Comparison of ENCODE assay signal across 12 cellular contexts in the genomic region with DNA sequence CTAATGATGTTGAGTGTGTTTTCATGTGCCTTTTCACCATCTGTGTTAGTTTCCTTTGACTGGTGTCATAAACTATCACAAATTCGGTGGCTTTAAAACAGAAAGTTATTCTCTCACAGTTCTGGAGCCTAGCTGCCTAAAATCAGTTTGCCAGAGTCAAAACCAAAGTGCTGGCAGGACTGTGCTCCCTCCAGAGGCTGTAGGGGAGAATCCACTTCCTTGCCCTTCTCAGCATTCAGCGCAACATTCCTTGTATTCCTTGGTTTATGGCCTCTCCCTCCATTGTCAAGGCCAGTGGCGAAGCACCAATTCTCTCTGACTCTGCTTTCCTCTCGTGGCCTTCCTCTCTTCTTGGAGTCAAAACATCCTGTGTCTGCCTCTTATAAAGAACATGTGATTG.
DNase-seq lines count a peak whose midpoint lies in the region; ATAC-seq and TF ChIP-seq lines count a peak whose summit lies in the region.
"Had no signal": no experiment of that assay in that cellular context is flagged by ENCODE, and none has a peak within 500 bp of the region (broad histone marks: within the 10 kb centered on the region; RNA-seq: fewer than 3 reads in every experiment).

No MANE protein-coding gene starts in this region.

- ATAC-seq in heart right ventricle (peak in 1 of 8 donors; percentile 53), HG02970 (IDR thresholded peaks at IDR 0.05; ENCODE audit: low FRiP score, unreplicated experiment) (no peak), GM21390 (IDR thresholded peaks at IDR 0.05; ENCODE audit: unreplicated experiment) (no peak)
- ATAC-seq: K562 had no signal

- H3K36me3 ChIP-seq in heart right ventricle, result no peaks in the 10 kb centered on the region
- H3K36me3 ChIP-seq: tibial artery had no signal

- DNase-seq in H4 (ENCODE audit: low spot score) (peak; percentile 53), heart right ventricle (no peak), retinal pigment epithelial cell (ENCODE audit: low read depth) (no peak), DMS114 treated with DMSO at 0.1 percent for 48 hours (lab: John Stamatoyannopoulos, UW; ENCODE audit: unreplicated experiment) (no peak), NCI-H510A (lab: John Stamatoyannopoulos, UW) (no peak)
- DNase-seq: activated gamma-delta T cell, naive B cell, tibial artery had no signal

- H3K27ac ChIP-seq in VCaP (no peak overlapping the region), heart right ventricle (no peak overlapping the region)
- H3K27ac ChIP-seq: tibial artery had no signal

- H3K9me3 ChIP-seq in heart right ventricle, result peaks cover 0 to 14% (median 0%) of the 10 kb centered on the region in 11 donors
- H3K9me3 ChIP-seq: tibial artery had no signal

- peaks cover 0 to 10% (median 0%) of the 10 kb centered on the region in 9 donors for H3K4me1 ChIP-seq in heart right ventricle

- WGBS in heart right ventricle, 2 donors, result 49 to 68% methylated on average over 4 of the region's 4 CpGs

- no peaks in the 10 kb centered on the region for H3K27me3 ChIP-seq in heart right ventricle
- H3K27me3 ChIP-seq: tibial artery had no signal

- intact Hi-C loops in heart right ventricle (cut with DNase I), result no loop called here

- no peak overlapping the region for H3K4me3 ChIP-seq in heart right ventricle
- H3K4me3 ChIP-seq in retinal pigment epithelial cell (ENCODE audit: low read length), result no peak overlapping the region
- H3K4me3 ChIP-seq: K562, tibial artery had no signal

- peak; percentile 60 for TF ChIP-seq CTCF in VCaP (conservative IDR thresholded peaks at IDR 0.05)
- TF ChIP-seq CTCF in heart right ventricle (IDR thresholded peaks at IDR 0.05), result peak in 7 of 9 donors; percentile 9 to 48 (median 31)
- peak; percentile 50 for TF ChIP-seq CTCF in retinal pigment epithelial cell (conservative IDR thresholded peaks at IDR 0.05; ENCODE audit: low read depth, low read length)
